8 cellular contexts compared by ENCODE assay signal in genomic region chr1:145823565-145824498, GRCh38. TPM values are rescaled to one million over a fixed set of nuclear protein-coding genes. Genes with fewer than 3 reads are reported as not detected.
DNase-seq lines count a peak whose midpoint lies in the region; ATAC-seq and TF ChIP-seq lines count a peak whose summit lies in the region.

TSS of gene POLR3C (plus strand) at chr1:145824200. CDS start at chr1:145825777, 1,577 bp downstream.
TSS of gene RNF115 (minus strand) at chr1:145824095. CDS start at chr1:145823873, 222 bp downstream.

- no peaks in the 10 kb centered on the region for H3K9me3 Mint-ChIP-seq in T-cell

- peak within 1 kb of the TSS; percentile 96 for H3K27ac Mint-ChIP-seq in T-cell

- TF ChIP-seq POLR2A in transverse colon (IDR thresholded peaks at IDR 0.05) = peak; percentile 80

- POLR2A ChIA-PET in T-cell (lab: Charles Lee) = interaction anchor here in 1 of 2 donors (0.6 to 1.1 kb wide), 3 partner anchors 36 to 172 kb away, joined by 3 read pairs; partner anchors contain the start of gene ANKRD35

- peaks cover 27% of the 10 kb centered on the region for H3K36me3 Mint-ChIP-seq in T-cell

- intact Hi-C loops in cardiac septum (cut with DNase I) (no loop called here), transverse colon (cut with DNase I; ENCODE audit: low total_unique reads) (no loop called here)

- DNase-seq in NCI-H1436 treated with DMSO at 0.1 percent for 48 hours (lab: John Stamatoyannopoulos, UW) (peak; percentile 22), T-cell (peak; percentile 78 to 92 (median 85)), adipocyte (ENCODE audit: low read depth) (peak; percentile 97), cardiac septum (ENCODE audit: low spot score) (peak; percentile 95), pons (ENCODE audit: low spot score) (peak; percentile 82), transverse colon (peak; percentile 93)

- peaks cover 25 to 38% (median 32%) of the 10 kb centered on the region in 3 donors for H3K4me1 Mint-ChIP-seq in T-cell

- no peaks in the 10 kb centered on the region for H3K27me3 Mint-ChIP-seq in T-cell

- peak within 1 kb of the TSS; percentile 98 for H3K4me3 Mint-ChIP-seq in T-cell

- H3K36me3 ChIP-seq in adipocyte (ENCODE audit: control insufficient read depth, insufficient read depth, low read length, severe bottlenecking) (peaks cover 26% of the 10 kb centered on the region), transverse colon (peaks cover 0 to 24% (median 8%) of the 10 kb centered on the region in 4 donors)

- peak within 1 kb of the TSS; percentile 89 to 95 (median 92) for H3K27ac ChIP-seq in transverse colon

- H3K27me3 ChIP-seq in adipocyte (replicated peaks; ENCODE audit: control insufficient read depth, insufficient read depth, low read length) (no peaks in the 10 kb centered on the region), transverse colon (no peaks in the 10 kb centered on the region)

- peak within 1 kb of the TSS; percentile 98 for H3K9ac ChIP-seq in adipocyte (ENCODE audit: low read length)

- TF ChIP-seq CTCF in GM12875 (IDR thresholded peaks at IDR 0.05; ENCODE audit: borderline replicate concordance, insufficient read depth, low read depth, low read length) (no peak), transverse colon (IDR thresholded peaks at IDR 0.05) (no peak)

- CTCF ChIA-PET in T-cell (lab: Charles Lee) = interaction anchor here (0.5 to 0.6 kb wide), 3 partner anchors 35 to 193 kb away, joined by 3 to 6 read pairs (median 3); no protein-coding TSS in a partner anchor

- H3K4me1 ChIP-seq in adipocyte (ENCODE audit: control insufficient read depth, insufficient read depth, low read length) = peaks cover 8% of the 10 kb centered on the region
- H3K4me1 ChIP-seq in transverse colon = peaks cover 7 to 13% (median 12%) of the 10 kb centered on the region in 4 donors

- H3K9me3 ChIP-seq in adipocyte (ENCODE audit: control insufficient read depth, low read length) = no peaks in the 10 kb centered on the region
- H3K9me3 ChIP-seq in transverse colon = no peaks in the 10 kb centered on the region

- ATAC-seq in HG02840 (IDR thresholded peaks at IDR 0.05; ENCODE audit: low FRiP score, unreplicated experiment) (peak; percentile 76), T-cell (replicated peaks in 1 of 4) (peak; percentile 96 to 98 (median 98))

- in situ Hi-C loops in transverse colon (cut with MboI; ENCODE audit: low pct_ligation_motif_present in 1 of 4, low pct_unique_long_range_greater_than_20kb in 1 of 4, low sequenced_read_pairs in 3 of 4) = no loop called here

- TF ChIP-seq EP300 in transverse colon (IDR thresholded peaks at IDR 0.05; ENCODE audit: low read depth) = no peak

- H3K4me3 ChIP-seq in GM12875 (ENCODE audit: low read depth, low read length) = peak within 1 kb of the TSS; percentile 97
- H3K4me3 ChIP-seq in adipocyte (ENCODE audit: low read length) = peak within 1 kb of the TSS; percentile 98
- peak within 1 kb of the TSS; percentile 53 to 97 (median 73) for H3K4me3 ChIP-seq in transverse colon

- WGBS in transverse colon (ENCODE audit: low coverage in 1 of 2), 2 donors = 0% methylated on average over 2 to 47 of the region's 89 CpGs

RNA-seq across cellular contexts. Expression of gene POLR3C, which starts in this region (rescaled TPM):
- total RNA-seq in T-cell = 10 to 100 TPM; 24.5 to 42.0 (median 38.2) TPM
- 14.0 TPM for total RNA-seq in cardiac septum
- total RNA-seq in transverse colon = 10 to 100 TPM; 13.1 to 77.2 (median 29.0) TPM

RNA-seq across cellular contexts. Expression of gene RNF115, which starts in this region (rescaled TPM):
- total RNA-seq in T-cell (10 to 100 TPM; 12.0 to 17.5 (median 13.4) TPM), cardiac septum (74.5 TPM), transverse colon (10 to 100 TPM in 3 of 4 donors, 1 to 10 TPM in 1; 6.4 to 21.5 (median 13.3) TPM)

Comparison
In these comparisons a context has a peak if more than half of its experiments do, and no peak if none do; other contexts are left out.
1. Peak in every context shown above with its lines: DNase-seq, ATAC-seq, H3K4me3 ChIP-seq and H3K27ac ChIP-seq.
2. DNase-seq: peak in every context shown above with its lines; median percentile 97 in adipocyte; 95 in cardiac septum; 93 in transverse colon; 85 in T-cell; 82 in pons; 22 in NCI-H1436 treated with DMSO at 0.1 percent for 48 hours.